25 cellular contexts compared by ENCODE assay signal in genomic region chr15:69016021-69016595, GRCh38. TPM values are rescaled to one million over a fixed set of nuclear protein-coding genes. Genes with fewer than 3 reads are reported as not detected.
"Had no signal": no experiment of that assay in that cellular context is flagged by ENCODE, and none has a peak within 500 bp of the region (broad histone marks: within the 10 kb centered on the region; RNA-seq: fewer than 3 reads in every experiment).

No MANE protein-coding gene starts in this region.

- H3K79me2 ChIP-seq: hepatocyte had no signal

- H3K4me2 ChIP-seq: hepatocyte had no signal

- DNase-seq: activated CD4-positive, alpha-beta T cell treated with anti-CD3 and anti-CD28 coated beads for 4 hours; activated CD4-positive, alpha-beta T cell treated with anti-CD3 and anti-CD28 coated beads, Interleukin-2, amount 50 U/mL, for 48 hours; activated T-cell treated with anti-CD3 and anti-CD28 coated beads, Interleukin-2, amount 50 U/mL, for 1 hour; adrenal gland; brain microvascular endothelial cell; foreskin keratinocyte; immature natural killer cell; kidney glomerular epithelial cell; left lung; midbrain; natural killer cell; ovary; psoas muscle; stimulated activated CD4-positive, alpha-beta T cell treated with anti-CD3 and anti-CD28 coated beads, Interleukin-4, amount 100 ng/mL, for 24 hours; stimulated activated naive CD4-positive, alpha-beta T cell treated with Interleukin-2 at 50 U/mL for 16 hours; T-helper 9 cell had no signal

- H3K27me3 ChIP-seq: adrenal gland, ascending aorta, brain microvascular endothelial cell, hepatocyte, left lung, ovary, right atrium auricular region, vagina had no signal

- H3K27ac ChIP-seq: adrenal gland, ascending aorta, brain microvascular endothelial cell, epithelial cell of prostate, foreskin keratinocyte, hepatocyte, left lung, ovary, psoas muscle, right atrium auricular region, thoracic aorta, vagina had no signal

- H2AFZ ChIP-seq: hepatocyte had no signal

- H3K4me3 ChIP-seq: adrenal gland, ascending aorta, hepatocyte, left lung, lung, ovary, psoas muscle, right atrium auricular region, thoracic aorta, vagina had no signal

- ATAC-seq: activated T-helper 17 cell treated with anti-CD3 and anti-CD28 coated beads, Interleukin-2, amount 50 U/mL, for 72 hours; foreskin keratinocyte; left lung; psoas muscle; WTC11 had no signal

- H3K4me1 ChIP-seq: adrenal gland, ascending aorta, left lung, psoas muscle, right atrium auricular region, vagina had no signal

- H3K36me3 ChIP-seq: adrenal gland, ascending aorta, brain microvascular endothelial cell, left lung, ovary, right atrium auricular region, thoracic aorta, vagina had no signal

- H3K9me3 ChIP-seq: adrenal gland, ascending aorta, left lung, ovary, psoas muscle, right atrium auricular region, thoracic aorta, vagina had no signal

RNA-seq across cellular contexts. Expression of gene NOX5, which starts 1.6 kb away (rescaled TPM):
- total RNA-seq: activated T-helper 17 cell treated with anti-CD3 and anti-CD28 coated beads, Interleukin-2, amount 50 U/mL, for 72 hours; WTC11 had no signal
- polyA plus RNA-seq: hepatocyte had no signal
